ENCODE assay signal across 7 cellular contexts in genomic region chr3:190101320-190102117, GRCh38. TPM values are rescaled to one million over a fixed set of nuclear protein-coding genes. Genes with fewer than 3 reads are reported as not detected.
DNase-seq lines count a peak whose midpoint lies in the region; ATAC-seq and TF ChIP-seq lines count a peak whose summit lies in the region.

No MANE protein-coding gene starts in this region.

- peak overlapping the region; percentile 50 to 70 for H3K4me3 Mint-ChIP-seq in stimulated activated naive CD8-positive, alpha-beta T cell treated with anti-CD3 and anti-CD28 coated beads, Interleukin-15, amount 100 ng/mL, for 72 hours
- no peak overlapping the region for H3K4me3 Mint-ChIP-seq in Caco-2 (ENCODE audit: unreplicated experiment)

- peak; percentile 21 for DNase-seq in SIG-M5 (lab: John Stamatoyannopoulos, UW)
- DNase-seq in fibroblast of the aortic adventitia (ENCODE audit: low read depth) = peak; percentile 53
- DNase-seq in stimulated activated naive CD8-positive, alpha-beta T cell treated with anti-CD3 and anti-CD28 coated beads, Interleukin-15, amount 100 ng/mL, for 72 hours = no peak
- no peak for DNase-seq in AML-193 (lab: John Stamatoyannopoulos, UW)
- no peak for DNase-seq in inferior parietal cortex (ENCODE audit: extremely low spot score)
- DNase-seq in Caco-2 = no peak

- peaks cover 6% of the 10 kb centered on the region for H3K36me3 Mint-ChIP-seq in Caco-2 (ENCODE audit: insufficient read depth, unreplicated experiment)

- no peaks in the 10 kb centered on the region for H3K9me3 Mint-ChIP-seq in stimulated activated naive CD8-positive, alpha-beta T cell treated with anti-CD3 and anti-CD28 coated beads, Interleukin-15, amount 100 ng/mL, for 72 hours
- H3K9me3 Mint-ChIP-seq in Caco-2 (ENCODE audit: unreplicated experiment) = no peaks in the 10 kb centered on the region

- H3K27me3 Mint-ChIP-seq in stimulated activated naive CD8-positive, alpha-beta T cell treated with anti-CD3 and anti-CD28 coated beads, Interleukin-15, amount 100 ng/mL, for 72 hours = peaks cover 40% of the 10 kb centered on the region
- no peaks in the 10 kb centered on the region for H3K27me3 Mint-ChIP-seq in Caco-2 (ENCODE audit: insufficient read depth, unreplicated experiment)

- CTCF ChIA-PET in Caco-2 (lab: Charles Lee) = no interaction called here

- no TSS peak for BruUV-seq in Caco-2 (replicated peaks; lab: Mats Ljungman, UMichigan)

- intact Hi-C loops in Caco-2 (cut with micrococcal nuclease; ENCODE audit: unreplicated experiment) = no loop called here

- peaks cover 14% of the 10 kb centered on the region; the same call in 1 of the 2 replicates for H3K4me1 ChIP-seq in Caco-2

- H3K4me1 Mint-ChIP-seq in stimulated activated naive CD8-positive, alpha-beta T cell treated with anti-CD3 and anti-CD28 coated beads, Interleukin-15, amount 100 ng/mL, for 72 hours = peaks cover 6% of the 10 kb centered on the region
- peaks cover 14% of the 10 kb centered on the region for H3K4me1 Mint-ChIP-seq in Caco-2 (ENCODE audit: low read depth, unreplicated experiment)

- peak; percentile 65 for ATAC-seq in GM21723 (IDR thresholded peaks at IDR 0.05; ENCODE audit: unreplicated experiment)
- ATAC-seq in stimulated activated naive CD8-positive, alpha-beta T cell treated with anti-CD3 and anti-CD28 coated beads, Interleukin-15, amount 100 ng/mL, for 72 hours = no peak

- no peaks in the 10 kb centered on the region for H3K9me3 ChIP-seq in Caco-2

- H3K4me3 ChIP-seq in fibroblast of the aortic adventitia (ENCODE audit: low read depth, low read length) = no peak overlapping the region
- no peak overlapping the region for H3K4me3 ChIP-seq in Caco-2 (ENCODE audit: low read depth, low read length)

- TF ChIP-seq CTCF in fibroblast of the aortic adventitia (IDR thresholded peaks at IDR 0.05; ENCODE audit: insufficient read depth, low read length) (no peak), Caco-2 (IDR thresholded peaks at IDR 0.05; ENCODE audit: insufficient read depth in 1 of 2, low read depth in 1 of 2, low read length in 1 of 2, severe bottlenecking in 1 of 2, unreplicated experiment in 1 of 2) (no peak)

- H3K36me3 ChIP-seq in Caco-2 (ENCODE audit: control insufficient read depth, insufficient read depth, low read length) = no peaks in the 10 kb centered on the region

- POLR2A ChIA-PET in Caco-2 (lab: Charles Lee) = no interaction called here

- H3K27ac Mint-ChIP-seq in stimulated activated naive CD8-positive, alpha-beta T cell treated with anti-CD3 and anti-CD28 coated beads, Interleukin-15, amount 100 ng/mL, for 72 hours = no peak overlapping the region
- no peak overlapping the region for H3K27ac Mint-ChIP-seq in Caco-2 (ENCODE audit: unreplicated experiment)

- no peaks in the 10 kb centered on the region for H3K27me3 ChIP-seq in Caco-2 (replicated peaks; ENCODE audit: control insufficient read depth, insufficient read depth, low read length)

RNA-seq across cellular contexts. Expression of gene P3H2, which starts 19.2 kb away (rescaled TPM):
- 4.0 and 15.6 TPM in 2 replicates for total RNA-seq in fibroblast of the aortic adventitia (ENCODE audit: low replicate concordance)
- 37.9 and 55.8 TPM in 2 replicates for total RNA-seq in Caco-2 (2022)

Comparison
In these comparisons a context has a peak if more than half of its experiments do, and no peak if none do; other contexts are left out.
1. DNase-seq: peak in SIG-M5 (single experiment) and fibroblast of the aortic adventitia (single experiment); none in stimulated activated naive CD8-positive, alpha-beta T cell treated with anti-CD3 and anti-CD28 coated beads, Interleukin-15, amount 100 ng/mL, for 72 hours (0 of 2), AML-193 (0 of 2), inferior parietal cortex (single experiment) and Caco-2 (0 of 2).